Comparison of ENCODE assay signal across 9 cellular contexts in genomic region chr17:80364091-80364691, GRCh38. TPM values are rescaled to one million over a fixed set of nuclear protein-coding genes. Genes with fewer than 3 reads are reported as not detected.
DNase-seq lines count a peak whose midpoint lies in the region; ATAC-seq and TF ChIP-seq lines count a peak whose summit lies in the region.
"Had no signal": no experiment of that assay in that cellular context is flagged by ENCODE, and none has a peak within 500 bp of the region (broad histone marks: within the 10 kb centered on the region; RNA-seq: fewer than 3 reads in every experiment).

No MANE protein-coding gene starts in this region.

- TF ChIP-seq CTCF in C4-2B (conservative IDR thresholded peaks at IDR 0.05) (peak; percentile 62), HL-60 (IDR thresholded peaks at IDR 0.05; ENCODE audit: insufficient read depth, low read length) (peak; percentile 42), kidney epithelial cell (IDR thresholded peaks at IDR 0.05; ENCODE audit: insufficient read depth, low read length, poor library complexity, severe bottlenecking) (peak; percentile 45)

- no peak overlapping the region for H3K4me3 Mint-ChIP-seq in activated CD8-positive, alpha-beta T cell treated with anti-CD3 and anti-CD28 coated beads, Interleukin-2, amount 10 ng/mL, durations not matched to agents 7 days and 5 days
- H3K4me3 Mint-ChIP-seq: mesothelial cell of epicardium had no signal

- ATAC-seq in activated CD8-positive, alpha-beta T cell treated with anti-CD3 and anti-CD28 coated beads, Interleukin-2, amount 10 ng/mL, durations not matched to agents 7 days and 5 days, result peak; percentile 20
- ATAC-seq in GM18517 (IDR thresholded peaks at IDR 0.05; ENCODE audit: unreplicated experiment), result no peak
- no peak for ATAC-seq in GM21360 (IDR thresholded peaks at IDR 0.05; ENCODE audit: unreplicated experiment)

- no peaks in the 10 kb centered on the region for H3K9me3 Mint-ChIP-seq in activated CD8-positive, alpha-beta T cell treated with anti-CD3 and anti-CD28 coated beads, Interleukin-2, amount 10 ng/mL, durations not matched to agents 7 days and 5 days (ENCODE audit: insufficient read depth)
- H3K9me3 Mint-ChIP-seq: mesothelial cell of epicardium had no signal

- H3K36me3 ChIP-seq in kidney epithelial cell (ENCODE audit: control insufficient read depth, insufficient read depth, low read length), result peaks cover 9% of the 10 kb centered on the region

- DNase-seq in HL-60 (ENCODE audit: low read depth in 1 of 2, low spot score in 1 of 2), result peak in 1 of 2 experiments; percentile 39
- no peak for DNase-seq in activated CD8-positive, alpha-beta T cell treated with anti-CD3 and anti-CD28 coated beads, Interleukin-2, amount 10 ng/mL, durations not matched to agents 7 days and 5 days
- DNase-seq in kidney epithelial cell (ENCODE audit: low read depth), result no peak
- no peak for DNase-seq in AG08395 (ENCODE audit: low spot score)
- no peak for DNase-seq in NCI-H1436 (lab: John Stamatoyannopoulos, UW)

- CTCF ChIA-PET in activated CD8-positive, alpha-beta T cell treated with anti-CD3 and anti-CD28 coated beads, Interleukin-2, amount 10 ng/mL, durations not matched to agents 7 days and 5 days (lab: Charles Lee), result no interaction called here

- H3K27ac Mint-ChIP-seq in activated CD8-positive, alpha-beta T cell treated with anti-CD3 and anti-CD28 coated beads, Interleukin-2, amount 10 ng/mL, durations not matched to agents 7 days and 5 days, result no peak overlapping the region
- H3K27ac Mint-ChIP-seq: mesothelial cell of epicardium had no signal

- H3K4me3 ChIP-seq in HL-60 (replicated peaks; ENCODE audit: insufficient read depth, low read length) (no peak overlapping the region), kidney epithelial cell (ENCODE audit: low read depth, low read length) (no peak overlapping the region)

- H3K27me3 Mint-ChIP-seq in activated CD8-positive, alpha-beta T cell treated with anti-CD3 and anti-CD28 coated beads, Interleukin-2, amount 10 ng/mL, durations not matched to agents 7 days and 5 days (ENCODE audit: low read depth), result no peaks in the 10 kb centered on the region

- H3K27ac ChIP-seq in C4-2B (no peak overlapping the region), HL-60 (replicated peaks) (no peak overlapping the region)

- H3K36me3 Mint-ChIP-seq in activated CD8-positive, alpha-beta T cell treated with anti-CD3 and anti-CD28 coated beads, Interleukin-2, amount 10 ng/mL, durations not matched to agents 7 days and 5 days (ENCODE audit: low read depth), result peaks cover 87% of the 10 kb centered on the region

- POLR2A ChIA-PET in activated CD8-positive, alpha-beta T cell treated with anti-CD3 and anti-CD28 coated beads, Interleukin-2, amount 10 ng/mL, durations not matched to agents 7 days and 5 days (lab: Charles Lee), result no interaction called here

- H3K27me3 ChIP-seq in HL-60 (ENCODE audit: insufficient read depth, poor library complexity, severe bottlenecking) (no peaks in the 10 kb centered on the region), kidney epithelial cell (ENCODE audit: control insufficient read depth, insufficient read depth, low read length) (no peaks in the 10 kb centered on the region)

- no peaks in the 10 kb centered on the region for H3K4me1 Mint-ChIP-seq in activated CD8-positive, alpha-beta T cell treated with anti-CD3 and anti-CD28 coated beads, Interleukin-2, amount 10 ng/mL, durations not matched to agents 7 days and 5 days (ENCODE audit: low read depth)
- H3K4me1 Mint-ChIP-seq: mesothelial cell of epicardium had no signal

RNA-seq across cellular contexts. Expression of gene ENDOV, which starts 50.8 kb away (rescaled TPM):
- 10 to 100 TPM; 15.7 to 18.7 TPM for total RNA-seq in activated CD8-positive, alpha-beta T cell treated with anti-CD3 and anti-CD28 coated beads, Interleukin-2, amount 10 ng/mL, durations not matched to agents 7 days and 5 days
- total RNA-seq in kidney epithelial cell, result 14.6 and 18.6 TPM in 2 replicates
